Comparison of ENCODE assay signal across 12 cellular contexts in the genomic region with DNA sequence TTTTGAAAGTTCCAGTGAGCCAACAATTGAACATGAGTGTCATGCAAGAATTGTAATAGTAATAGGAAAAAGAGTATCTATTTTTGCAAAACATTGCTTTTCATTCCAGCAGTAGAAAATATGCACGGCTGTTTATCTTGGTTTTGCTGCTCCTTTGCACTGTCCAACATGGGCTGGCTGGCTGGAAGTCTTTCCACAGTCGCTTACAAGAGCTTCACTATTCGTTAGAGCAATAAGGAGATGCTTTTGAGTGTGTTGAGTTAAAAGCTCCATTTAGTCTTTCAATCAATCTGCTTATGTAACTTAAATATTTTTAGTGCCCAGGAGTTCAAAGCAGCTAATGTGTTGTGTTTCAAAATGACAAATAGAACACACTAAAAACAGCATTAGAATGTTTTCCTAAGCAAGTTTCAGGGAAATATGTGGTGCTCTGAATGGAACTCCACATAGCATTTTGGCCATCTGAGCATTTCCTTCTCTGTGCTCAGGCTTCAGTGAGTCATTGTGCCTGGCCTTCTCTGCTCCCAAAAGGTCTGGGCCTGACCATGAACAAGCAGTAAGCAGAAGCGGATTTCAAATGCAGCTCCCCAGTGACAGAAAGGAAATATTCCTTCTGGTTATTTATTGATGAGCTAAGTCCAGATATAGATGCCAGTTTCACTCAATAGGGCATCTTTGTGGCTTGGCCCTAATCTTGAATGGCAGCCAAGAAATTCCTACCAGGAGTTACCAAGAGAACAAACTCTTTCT.
DNase-seq lines count a peak whose midpoint lies in the region; ATAC-seq, FAIRE-seq and TF ChIP-seq lines count a peak whose summit lies in the region.
"Had no signal": no experiment of that assay in that cellular context is flagged by ENCODE, and none has a peak within 500 bp of the region (broad histone marks: within the 10 kb centered on the region; RNA-seq: fewer than 3 reads in every experiment).

No MANE protein-coding gene starts in this region.

- DNase-seq in HK-2 (ENCODE audit: unreplicated experiment) (peak; percentile 2), cardiac fibroblast (ENCODE audit: low read depth in 2 of 2) (peak; percentile 63 to 79), left kidney (ENCODE audit: low read depth, low spot score) (peak; percentile 28), testis (peak; percentile 42), GM12891 (ENCODE audit: insufficient read length, low spot score) (no peak)
- DNase-seq in effector memory CD4-positive, alpha-beta T cell = no peak
- DNase-seq: activated CD4-positive, alpha-beta T cell treated with anti-CD3 and anti-CD28 coated beads, Interleukin-2, amount 50 U/mL, for 1 hour; NCI-H1694; stimulated activated CD4-positive, alpha-beta T cell treated with anti-CD3 and anti-CD28 coated beads, Interleukin-1b, Interleukin-23, amount 100 ng/mL, for 48 hours had no signal

- no peaks in the 10 kb centered on the region for H3K36me3 ChIP-seq in testis (ENCODE audit: low read depth, missing control alignments)
- H3K36me3 ChIP-seq in effector memory CD4-positive, alpha-beta T cell (ENCODE audit: control insufficient read depth, insufficient read depth, low read length) = no peaks in the 10 kb centered on the region

- FAIRE-seq in GM12891 (lab: Jason Lieb, UNC) = no peak
- FAIRE-seq: keratinocyte had no signal

- H3K4me3 ChIP-seq in cardiac fibroblast (replicated peaks in 1 of 2; ENCODE audit: low read depth in 2 of 2, low read length in 2 of 2) (no peak overlapping the region), testis (no peak overlapping the region)
- no peak overlapping the region for H3K4me3 ChIP-seq in effector memory CD4-positive, alpha-beta T cell (ENCODE audit: insufficient read depth, low read depth, low read length, poor library complexity, severe bottlenecking)

- no peaks in the 10 kb centered on the region for H3K9me3 ChIP-seq in testis
- H3K9me3 ChIP-seq in effector memory CD4-positive, alpha-beta T cell (ENCODE audit: control insufficient read depth, low read length) = no peaks in the 10 kb centered on the region

- TF ChIP-seq CTCF in cardiac fibroblast (IDR thresholded peaks at IDR 0.05; ENCODE audit: low read depth, low read length) (no peak), testis (IDR thresholded peaks at IDR 0.05) (no peak)

- intact Hi-C loops in testis (cut with DNase I; ENCODE audit: low total_unique reads) = no loop called here

- H3K27me3 ChIP-seq in testis = no peaks in the 10 kb centered on the region
- no peaks in the 10 kb centered on the region for H3K27me3 ChIP-seq in effector memory CD4-positive, alpha-beta T cell (replicated peaks; ENCODE audit: control insufficient read depth, insufficient read depth, low read length, poor library complexity, severe bottlenecking)

- ATAC-seq in GM21786 (IDR thresholded peaks at IDR 0.05; ENCODE audit: unreplicated experiment) = no peak
- no peak for ATAC-seq in HG02870 (IDR thresholded peaks at IDR 0.05; ENCODE audit: unreplicated experiment)

- TF ChIP-seq POLR2A in testis (IDR thresholded peaks at IDR 0.05) (no peak), GM12891 (IDR thresholded peaks at IDR 0.05; ENCODE audit: low read depth, low read length) (no peak)

- H3K4me1 ChIP-seq in testis = no peaks in the 10 kb centered on the region
- H3K4me1 ChIP-seq in effector memory CD4-positive, alpha-beta T cell (ENCODE audit: control insufficient read depth, insufficient read depth, low read length, poor library complexity, severe bottlenecking) = no peaks in the 10 kb centered on the region

- H3K27ac ChIP-seq in testis = peak overlapping the region in 1 of 2 donors; percentile 65
- H3K27ac ChIP-seq in effector memory CD4-positive, alpha-beta T cell (ENCODE audit: insufficient read depth, low read length, poor library complexity, severe bottlenecking) = no peak overlapping the region

- WGBS in testis, 2 donors = 55% methylated on average over 4 of the region's 4 CpGs

TF ChIP-seq in GM12891, 5 proteins besides CTCF, POLR2A, EP300 and RAD21:
- TF ChIP-seq POU2F2 (IDR thresholded peaks at IDR 0.05; ENCODE audit: low read depth, low read length) = no peak
- no peak for TF ChIP-seq PAX5 (IDR thresholded peaks at IDR 0.05; ENCODE audit: insufficient read depth, low read length, severe bottlenecking)
- no peak for TF ChIP-seq POLR2AphosphoS5 (IDR thresholded peaks at IDR 0.05; ENCODE audit: low read depth, low read length)
- TF ChIP-seq TAF1 (IDR thresholded peaks at IDR 0.05; ENCODE audit: low read depth, low read length) = no peak
- no peak for TF ChIP-seq SPI1 (IDR thresholded peaks at IDR 0.05; ENCODE audit: low read depth, low read length)

Comparison
In these comparisons a context has a peak if more than half of its experiments do, and no peak if none do; other contexts are left out.
1. DNase-seq: peak in HK-2 (single experiment), cardiac fibroblast (2 of 2), left kidney (single experiment) and testis (single experiment); none in GM12891 (single experiment) and effector memory CD4-positive, alpha-beta T cell (0 of 3).